ENCODE assay signal across 1 cellular context in the genomic region with DNA sequence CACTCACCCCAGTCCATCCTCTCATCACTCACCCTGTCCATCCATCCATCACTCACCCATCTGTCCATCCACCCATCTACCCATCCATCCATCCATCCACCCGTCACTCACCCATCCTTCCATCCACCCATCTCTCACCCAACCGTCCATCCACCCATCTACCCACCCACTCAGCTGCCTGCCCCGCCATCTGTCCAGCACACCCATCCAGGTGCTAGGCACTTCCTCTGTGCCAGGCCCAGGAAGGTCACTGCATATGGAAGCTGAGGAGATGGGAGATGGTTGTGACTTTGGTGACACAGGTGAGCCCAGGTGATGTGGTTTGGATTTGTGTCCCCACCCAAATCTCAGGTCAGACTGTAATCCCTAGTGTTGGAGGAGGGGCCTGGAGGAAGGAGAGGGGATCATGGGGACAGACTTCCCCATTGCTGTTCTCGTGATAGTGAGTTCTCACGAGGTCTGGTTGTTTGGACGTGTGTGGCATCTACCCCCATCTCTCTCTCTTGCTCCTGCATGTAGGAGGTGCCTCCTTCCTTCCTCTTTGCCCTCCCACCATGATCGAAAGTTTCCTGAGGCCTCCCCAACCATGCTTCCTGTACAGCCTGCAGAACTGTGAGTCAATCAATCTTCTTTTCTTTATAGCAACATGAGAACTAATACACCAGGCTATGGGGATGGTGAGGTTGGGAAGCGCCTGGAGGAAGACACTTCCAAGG.
TF ChIP-seq lines count a peak whose summit lies in the region.

No MANE protein-coding gene starts in this region.

TF ChIP-seq in K562, 482 proteins besides CTCF, POLR2A, EP300 and RAD21:
- TF ChIP-seq ZNF407 (IDR thresholded peaks at IDR 0.05; ENCODE audit: low read depth) (no peak), ARHGAP35 (IDR thresholded peaks at IDR 0.05; ENCODE audit: partially characterized antibody) (peak; percentile 71), MBD1 (CRISPR knock-in tag; IDR thresholded peaks at IDR 0.05) (no peak), ZC3H4 (CRISPR knock-in tag; IDR thresholded peaks at IDR 0.05; ENCODE audit: borderline replicate concordance) (no peak), ELF1 (tag; IDR thresholded peaks at IDR 0.05) (no peak)
- TF ChIP-seq, protein P1, sequence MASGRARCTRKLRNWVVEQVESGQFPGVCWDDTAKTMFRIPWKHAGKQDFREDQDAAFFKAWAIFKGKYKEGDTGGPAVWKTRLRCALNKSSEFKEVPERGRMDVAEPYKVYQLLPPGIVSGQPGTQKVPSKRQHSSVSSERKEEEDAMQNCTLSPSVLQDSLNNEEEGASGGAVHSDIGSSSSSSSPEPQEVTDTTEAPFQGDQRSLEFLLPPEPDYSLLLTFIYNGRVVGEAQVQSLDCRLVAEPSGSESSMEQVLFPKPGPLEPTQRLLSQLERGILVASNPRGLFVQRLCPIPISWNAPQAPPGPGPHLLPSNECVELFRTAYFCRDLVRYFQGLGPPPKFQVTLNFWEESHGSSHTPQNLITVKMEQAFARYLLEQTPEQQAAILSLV (tag; IDR thresholded peaks at IDR 0.05), result no peak
TF ChIP-seq in K562: peak in this region for 1.
